ENCODE assay signal across 11 cellular contexts in genomic region chr7:135748770-135749169, GRCh38. TPM values are rescaled to one million over a fixed set of nuclear protein-coding genes. Genes with fewer than 3 reads are reported as not detected.
A peak's percentile ranks its signal among the peaks of the same experiment; 100 is the strongest.
DNase-seq lines count a peak whose midpoint lies in the region; ATAC-seq and TF ChIP-seq lines count a peak whose summit lies in the region.
"Had no signal": no experiment of that assay in that cellular context is flagged by ENCODE, and none has a peak within 500 bp of the region (broad histone marks: within the 10 kb centered on the region; RNA-seq: fewer than 3 reads in every experiment).

FAM180A (minus strand) TSS chr7:135748813; CDS start chr7:135748580, 233 bp downstream.

- DNase-seq in SK-MEL-5 (ENCODE audit: low read depth, low spot score) (peak; percentile 68), fibroblast of villous mesenchyme (ENCODE audit: low read depth) (peak; percentile 82), ovary (peak; percentile 69 to 83 (median 71)), immature natural killer cell (no peak)
- DNase-seq: activated CD8-positive, alpha-beta T cell treated with anti-CD3 and anti-CD28 coated beads, Interleukin-2, amount 10 ng/mL, durations not matched to agents 7 days and 5 days; nucleus accumbens had no signal

- no peak for TF ChIP-seq POLR2A in ovary (IDR thresholded peaks at IDR 0.05)

- H3K4me3 ChIP-seq in ACC112 (ENCODE audit: low read depth, low read length), result peak within 1 kb of the TSS; percentile 71
- no peak within 1 kb of the TSS for H3K4me3 ChIP-seq in fibroblast of villous mesenchyme (ENCODE audit: low read depth, low read length)
- H3K4me3 ChIP-seq in ovary, result peak within 1 kb of the TSS; percentile 1

- no peak within 1 kb of the TSS for H3K4me3 Mint-ChIP-seq in immature natural killer cell
- H3K4me3 Mint-ChIP-seq: activated CD8-positive, alpha-beta T cell treated with anti-CD3 and anti-CD28 coated beads, Interleukin-2, amount 10 ng/mL, durations not matched to agents 7 days and 5 days; brain had no signal

- in situ Hi-C loops in SK-MEL-5 (cut with HindIII; ENCODE audit: low pct_unique_long_range_greater_than_20kb, low sequenced_read_pairs), result no loop called here

- peak within 1 kb of the TSS; percentile 74 for H3K27ac ChIP-seq in ACC112 (ENCODE audit: low read depth, low read length)
- H3K27ac ChIP-seq in ovary, result peak within 1 kb of the TSS; percentile 55 to 65

- ATAC-seq in GM19452 (IDR thresholded peaks at IDR 0.05; ENCODE audit: unreplicated experiment) (no peak), HG02759 (IDR thresholded peaks at IDR 0.05; ENCODE audit: unreplicated experiment) (no peak), HG02938 (IDR thresholded peaks at IDR 0.05; ENCODE audit: unreplicated experiment) (no peak)
- ATAC-seq: activated CD8-positive, alpha-beta T cell treated with anti-CD3 and anti-CD28 coated beads, Interleukin-2, amount 10 ng/mL, durations not matched to agents 7 days and 5 days had no signal

- H3K4me1 Mint-ChIP-seq in immature natural killer cell, result no peaks in the 10 kb centered on the region

- intact Hi-C loops in ovary (cut with DNase I), result no loop called here

- H3K9me3 ChIP-seq in ovary, result no peaks in the 10 kb centered on the region

- no peak within 1 kb of the TSS for H3K27ac Mint-ChIP-seq in immature natural killer cell
- H3K27ac Mint-ChIP-seq: activated CD8-positive, alpha-beta T cell treated with anti-CD3 and anti-CD28 coated beads, Interleukin-2, amount 10 ng/mL, durations not matched to agents 7 days and 5 days had no signal

- H3K4me1 ChIP-seq in ACC112 (ENCODE audit: control insufficient read depth, insufficient read depth, low read length, unreplicated experiment) (peaks cover 47% of the 10 kb centered on the region), ovary (ENCODE audit: insufficient read depth) (peaks cover 19% of the 10 kb centered on the region)

- H3K79me2 ChIP-seq in ACC112 (ENCODE audit: control insufficient read depth, insufficient read depth, low read length, unreplicated experiment), result peaks cover 14% of the 10 kb centered on the region

- no peaks in the 10 kb centered on the region for H3K36me3 Mint-ChIP-seq in immature natural killer cell
- H3K36me3 Mint-ChIP-seq: brain had no signal

- no peak for TF ChIP-seq EP300 in ovary (IDR thresholded peaks at IDR 0.05)

- H3K36me3 ChIP-seq in ACC112 (ENCODE audit: insufficient read depth, low read length) (no peaks in the 10 kb centered on the region), ovary (no peaks in the 10 kb centered on the region)

- H3K27me3 ChIP-seq in ACC112 (ENCODE audit: insufficient read depth, low read length) (no peaks in the 10 kb centered on the region), ovary (no peaks in the 10 kb centered on the region)

- H3K9me3 Mint-ChIP-seq in immature natural killer cell, result no peaks in the 10 kb centered on the region

- H3K27me3 Mint-ChIP-seq in immature natural killer cell (ENCODE audit: low read depth in 3 of 3), result peaks cover 0 to 16% (median 6%) of the 10 kb centered on the region in 3 donors

- H2AFZ ChIP-seq in ACC112 (ENCODE audit: low read length, unreplicated experiment), result peak within 1 kb of the TSS; percentile 88

- TF ChIP-seq CTCF in fibroblast of villous mesenchyme (IDR thresholded peaks at IDR 0.05; ENCODE audit: insufficient read depth, low read depth, low read length) (no peak), ovary (IDR thresholded peaks at IDR 0.05) (no peak)

- 4 to 6% (median 5%) methylated on average over 11 of the region's 11 CpGs for WGBS in ovary, 3 donors

RNA-seq across cellular contexts. Expression of gene FAM180A, which starts in this region (rescaled TPM):
- 0.43 TPM in 1 of 2 replicates, not detected in the other for total RNA-seq in SK-MEL-5 (2014; rRNA removed; shearing (Covaris generic))
- polyA plus RNA-seq in SK-MEL-5 (2015; cell fraction: cytosol; rRNA removed), result 0.33 and 0.38 TPM in 2 replicates
- polyA plus RNA-seq in SK-MEL-5 (2015; cell fraction: nucleus; rRNA removed), result not detected in 2 replicates
- total RNA-seq in fibroblast of villous mesenchyme, result 2.9 and 3.0 TPM in 2 replicates
- total RNA-seq in ovary, result 1 to 10 TPM; 1.1 to 5.1 (median 2.9) TPM
- 1 to 10 TPM; 4.4 to 5.3 TPM for polyA plus RNA-seq in ovary
- not detected for polyA plus RNA-seq in immature natural killer cell
- total RNA-seq: activated CD8-positive, alpha-beta T cell treated with anti-CD3 and anti-CD28 coated beads, Interleukin-2, amount 10 ng/mL, durations not matched to agents 7 days and 5 days had no signal

Comparison
In these comparisons a context has a peak if more than half of its experiments do, and no peak if none do; other contexts are left out.
1. RNA of gene FAM180A (polyA plus RNA-seq): 4.4 to 5.3 TPM in ovary; not detected in immature natural killer cell; every median in the first group is over 4 times any median in the second.
2. Peak in DNase-seq in SK-MEL-5; RNA of the gene not detected or under 1 TPM.
3. DNase-seq: peak in fibroblast of villous mesenchyme (single experiment) and ovary (5 of 5); none in immature natural killer cell (0 of 3).